In the genomic region with DNA sequence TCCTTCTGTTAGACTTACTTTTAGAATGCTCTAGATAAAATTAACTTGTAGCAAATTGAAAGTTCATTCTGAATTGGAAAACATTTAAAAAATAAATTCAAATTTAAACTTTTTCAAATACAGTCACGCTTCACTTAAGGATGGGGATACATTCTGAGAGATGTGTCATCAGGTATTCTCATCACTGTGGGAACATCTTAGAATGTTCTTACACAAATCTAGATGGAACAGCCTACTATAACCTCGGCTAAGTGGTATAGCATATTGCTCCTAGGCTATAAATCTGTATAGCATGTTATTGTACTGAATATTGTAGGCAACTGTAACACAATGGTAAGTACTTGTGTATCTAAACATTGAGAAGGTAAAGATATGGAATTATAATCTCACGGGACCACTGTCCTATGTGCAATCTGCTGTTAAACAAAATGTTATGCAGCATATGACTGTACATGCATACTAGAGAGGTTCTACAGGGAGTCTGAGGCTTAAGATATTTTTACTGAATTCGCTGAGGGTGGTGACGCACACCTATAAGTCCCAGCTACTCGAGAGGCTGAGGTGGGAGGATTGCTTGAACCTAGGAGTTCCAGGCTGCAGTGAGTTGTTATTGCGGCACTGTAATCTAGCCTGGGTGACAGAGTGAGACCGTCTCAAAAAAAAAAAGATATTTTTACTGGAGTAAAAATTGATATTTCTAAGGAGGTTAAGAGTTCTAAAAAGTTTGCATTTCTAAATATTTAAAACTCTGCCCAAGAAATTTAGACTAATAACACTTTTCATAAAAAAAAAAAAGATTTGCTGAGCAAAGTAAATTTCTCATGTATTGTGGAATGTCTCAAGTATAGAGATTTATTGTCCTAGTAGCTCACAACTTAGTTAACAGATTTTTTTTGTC, we compare ENCODE assay signal across 9 cellular contexts.
A peak's percentile ranks its signal among the peaks of the same experiment; 100 is the strongest.
DNase-seq lines count a peak whose midpoint lies in the region; FAIRE-seq and TF ChIP-seq lines count a peak whose summit lies in the region.
"Had no signal": no experiment of that assay in that cellular context is flagged by ENCODE, and none has a peak within 500 bp of the region (broad histone marks: within the 10 kb centered on the region; RNA-seq: fewer than 3 reads in every experiment).

No MANE protein-coding gene starts in this region.

- peaks cover 29 to 36% (median 34%) of the 10 kb centered on the region in 3 donors for H3K4me1 Mint-ChIP-seq in IgD-negative memory B cell
- peaks cover 85% of the 10 kb centered on the region for H3K4me1 Mint-ChIP-seq in activated naive CD4-positive, alpha-beta T cell treated with anti-CD3 and anti-CD28 coated beads, Interleukin-2, amount 50 U/mL, for 24 hours
- peaks cover 81% of the 10 kb centered on the region for H3K4me1 Mint-ChIP-seq in stimulated activated naive CD8-positive, alpha-beta T cell treated with anti-CD3 and anti-CD28 coated beads, Interleukin-15, Interleukin-2, amounts not matched to agents 100 ng/mL and 50 ng/mL, for 24 hours (ENCODE audit: low read depth)

- peak overlapping the region in 2 of 3 donors; percentile 58 to 80 for H3K27ac Mint-ChIP-seq in IgD-negative memory B cell
- peak overlapping the region; percentile 91 for H3K27ac Mint-ChIP-seq in activated naive CD4-positive, alpha-beta T cell treated with anti-CD3 and anti-CD28 coated beads, Interleukin-2, amount 50 U/mL, for 24 hours
- peak overlapping the region; percentile 49 for H3K27ac Mint-ChIP-seq in stimulated activated naive CD8-positive, alpha-beta T cell treated with anti-CD3 and anti-CD28 coated beads, Interleukin-15, Interleukin-2, amounts not matched to agents 100 ng/mL and 50 ng/mL, for 24 hours

- H4K20me1 ChIP-seq in keratinocyte (ENCODE audit: control insufficient read depth, extremely low read depth, insufficient read depth, low read length): no peaks in the 10 kb centered on the region

- H3K9me1 ChIP-seq in keratinocyte (ENCODE audit: control insufficient read depth, extremely low read depth, insufficient read depth, low read length): peaks cover 2% of the 10 kb centered on the region

- no peaks in the 10 kb centered on the region for H3K9me3 Mint-ChIP-seq in IgD-negative memory B cell
- H3K9me3 Mint-ChIP-seq in activated naive CD4-positive, alpha-beta T cell treated with anti-CD3 and anti-CD28 coated beads, Interleukin-2, amount 50 U/mL, for 24 hours: no peaks in the 10 kb centered on the region
- no peaks in the 10 kb centered on the region for H3K9me3 Mint-ChIP-seq in stimulated activated naive CD8-positive, alpha-beta T cell treated with anti-CD3 and anti-CD28 coated beads, Interleukin-15, Interleukin-2, amounts not matched to agents 100 ng/mL and 50 ng/mL, for 24 hours
- H3K9me3 Mint-ChIP-seq: neural crest cell had no signal

- H3K27ac ChIP-seq in keratinocyte (ENCODE audit: control insufficient read depth, insufficient read depth, low read length): peak overlapping the region; percentile 99

- peaks cover 0 to 3% of the 10 kb centered on the region in 2 experiments for H3K36me3 ChIP-seq in keratinocyte (ENCODE audit: control insufficient read depth in 2 of 2, extremely low read depth in 1 of 2, insufficient read depth in 2 of 2, low read length in 2 of 2)

- FAIRE-seq in keratinocyte (lab: Jason Lieb, UNC): no peak

- H3K4me3 Mint-ChIP-seq in IgD-negative memory B cell: peak overlapping the region in 1 of 4 donors; percentile 62
- peak overlapping the region; percentile 79 for H3K4me3 Mint-ChIP-seq in activated naive CD4-positive, alpha-beta T cell treated with anti-CD3 and anti-CD28 coated beads, Interleukin-2, amount 50 U/mL, for 24 hours
- H3K4me3 Mint-ChIP-seq in stimulated activated naive CD8-positive, alpha-beta T cell treated with anti-CD3 and anti-CD28 coated beads, Interleukin-15, Interleukin-2, amounts not matched to agents 100 ng/mL and 50 ng/mL, for 24 hours: peak overlapping the region; percentile 8

- peaks cover 15% of the 10 kb centered on the region for H3K79me2 ChIP-seq in keratinocyte (ENCODE audit: control insufficient read depth, insufficient read depth, low read length)

- peaks cover 61% of the 10 kb centered on the region for H3K4me1 ChIP-seq in keratinocyte (ENCODE audit: control insufficient read depth, extremely low read depth, insufficient read depth, low read length)

- no peak for TF ChIP-seq CTCF in keratinocyte (optimal IDR thresholded peaks at IDR 0.05 in 1 of 3, IDR thresholded peaks at IDR 0.05 in 1 of 3, conservative IDR thresholded peaks at IDR 0.05 in 1 of 3; ENCODE audit: extremely low read depth in 1 of 3, insufficient read depth in 2 of 3, low read length in 3 of 3)

- no peaks in the 10 kb centered on the region for H3K9me3 ChIP-seq in keratinocyte (ENCODE audit: control insufficient read depth, low read depth, low read length)

- H3K4me3 ChIP-seq in keratinocyte (ENCODE audit: control insufficient read depth in 2 of 3, extremely low read depth in 1 of 3, insufficient read depth in 2 of 3, low read depth in 1 of 3, low read length in 3 of 3): no peak overlapping the region

- peak overlapping the region; percentile 99 for H3K4me2 ChIP-seq in keratinocyte (ENCODE audit: control insufficient read depth, extremely low read depth, insufficient read depth, low read depth, low read length)

- no peak for DNase-seq in keratinocyte (ENCODE audit: low read depth, low spot score)
- DNase-seq in NCI-H2227 treated with DMSO at 0.1 percent for 48 hours (lab: John Stamatoyannopoulos, UW): no peak
- DNase-seq in AML-193 (lab: John Stamatoyannopoulos, UW): no peak
- no peak for DNase-seq in NCI-H2107 treated with DMSO at 0.1 percent for 48 hours (lab: John Stamatoyannopoulos, UW; ENCODE audit: unreplicated experiment)
- DNase-seq: NCI-H510A treated with DMSO at 0.1 percent for 48 hours had no signal

- dilution Hi-C loops in keratinocyte (cut with MboI; ENCODE audit: extremely low pct_ligation_motif_present, low sequenced_read_pairs): loop anchor here (5.0 kb wide), 1 partner anchor 102 kb away; no protein-coding TSS in a partner anchor

- H2AFZ ChIP-seq in keratinocyte (ENCODE audit: control insufficient read depth, low read length): no peak overlapping the region

- H3K27me3 ChIP-seq in keratinocyte (ENCODE audit: control insufficient read depth, extremely low read depth, insufficient read depth, low read length): no peaks in the 10 kb centered on the region

- peaks cover 5% of the 10 kb centered on the region for H3K36me3 Mint-ChIP-seq in IgD-negative memory B cell
- H3K36me3 Mint-ChIP-seq in activated naive CD4-positive, alpha-beta T cell treated with anti-CD3 and anti-CD28 coated beads, Interleukin-2, amount 50 U/mL, for 24 hours: peaks cover 10% of the 10 kb centered on the region
- H3K36me3 Mint-ChIP-seq in stimulated activated naive CD8-positive, alpha-beta T cell treated with anti-CD3 and anti-CD28 coated beads, Interleukin-15, Interleukin-2, amounts not matched to agents 100 ng/mL and 50 ng/mL, for 24 hours (ENCODE audit: low read depth): peaks cover 33% of the 10 kb centered on the region

- H3K27me3 Mint-ChIP-seq in IgD-negative memory B cell: no peaks in the 10 kb centered on the region
- no peaks in the 10 kb centered on the region for H3K27me3 Mint-ChIP-seq in activated naive CD4-positive, alpha-beta T cell treated with anti-CD3 and anti-CD28 coated beads, Interleukin-2, amount 50 U/mL, for 24 hours
- H3K27me3 Mint-ChIP-seq in stimulated activated naive CD8-positive, alpha-beta T cell treated with anti-CD3 and anti-CD28 coated beads, Interleukin-15, Interleukin-2, amounts not matched to agents 100 ng/mL and 50 ng/mL, for 24 hours: no peaks in the 10 kb centered on the region

- peak overlapping the region; percentile 88 for H3K9ac ChIP-seq in keratinocyte (ENCODE audit: control insufficient read depth, extremely low read depth, insufficient read depth, low read length)
